ENCODE assay signal across 1 cellular context in genomic region chr1:186189156-186189555, GRCh38.
TF ChIP-seq lines count a peak whose summit lies in the region.

No MANE protein-coding gene starts in this region.

TF ChIP-seq in A549, 52 proteins besides CTCF, POLR2A, EP300 and RAD21 (continued from another document):
- no peak for TF ChIP-seq CBX2 (IDR thresholded peaks at IDR 0.05; ENCODE audit: borderline replicate concordance, low read depth)
- no peak for TF ChIP-seq GATA3 (IDR thresholded peaks at IDR 0.05; ENCODE audit: borderline replicate concordance)
- no peak for TF ChIP-seq NFE2L2 (conservative IDR thresholded peaks at IDR 0.05; ENCODE audit: low read length)
- no peak for TF ChIP-seq PBX3 (IDR thresholded peaks at IDR 0.05)
- TF ChIP-seq HEYL (CRISPR knock-in tag; IDR thresholded peaks at IDR 0.05) = no peak
- no peak for TF ChIP-seq HMGXB4 (CRISPR knock-in tag; IDR thresholded peaks at IDR 0.05; ENCODE audit: borderline replicate concordance)
- TF ChIP-seq MYC (IDR thresholded peaks at IDR 0.05; ENCODE audit: borderline replicate concordance, low read length) = no peak
- no peak for TF ChIP-seq HOXB5 (CRISPR knock-in tag; IDR thresholded peaks at IDR 0.05)
- TF ChIP-seq KDM5A (IDR thresholded peaks at IDR 0.05) = no peak
- no peak for TF ChIP-seq FOSL2 (IDR thresholded peaks at IDR 0.05)
- TF ChIP-seq FOSL2 (CRISPR knock-in tag; IDR thresholded peaks at IDR 0.05) = no peak
- TF ChIP-seq CHD4 (IDR thresholded peaks at IDR 0.05; ENCODE audit: borderline replicate concordance) = no peak
- no peak for TF ChIP-seq RARB (CRISPR knock-in tag; IDR thresholded peaks at IDR 0.05)
- no peak for TF ChIP-seq ZFP36 (IDR thresholded peaks at IDR 0.05; ENCODE audit: borderline replicate concordance, partially characterized antibody)
- no peak for TF ChIP-seq BCL3 (IDR thresholded peaks at IDR 0.05)
TF ChIP-seq in A549: peak in this region for 0.
